Comparison of ENCODE assay signal across 1 cellular context in the genomic region with DNA sequence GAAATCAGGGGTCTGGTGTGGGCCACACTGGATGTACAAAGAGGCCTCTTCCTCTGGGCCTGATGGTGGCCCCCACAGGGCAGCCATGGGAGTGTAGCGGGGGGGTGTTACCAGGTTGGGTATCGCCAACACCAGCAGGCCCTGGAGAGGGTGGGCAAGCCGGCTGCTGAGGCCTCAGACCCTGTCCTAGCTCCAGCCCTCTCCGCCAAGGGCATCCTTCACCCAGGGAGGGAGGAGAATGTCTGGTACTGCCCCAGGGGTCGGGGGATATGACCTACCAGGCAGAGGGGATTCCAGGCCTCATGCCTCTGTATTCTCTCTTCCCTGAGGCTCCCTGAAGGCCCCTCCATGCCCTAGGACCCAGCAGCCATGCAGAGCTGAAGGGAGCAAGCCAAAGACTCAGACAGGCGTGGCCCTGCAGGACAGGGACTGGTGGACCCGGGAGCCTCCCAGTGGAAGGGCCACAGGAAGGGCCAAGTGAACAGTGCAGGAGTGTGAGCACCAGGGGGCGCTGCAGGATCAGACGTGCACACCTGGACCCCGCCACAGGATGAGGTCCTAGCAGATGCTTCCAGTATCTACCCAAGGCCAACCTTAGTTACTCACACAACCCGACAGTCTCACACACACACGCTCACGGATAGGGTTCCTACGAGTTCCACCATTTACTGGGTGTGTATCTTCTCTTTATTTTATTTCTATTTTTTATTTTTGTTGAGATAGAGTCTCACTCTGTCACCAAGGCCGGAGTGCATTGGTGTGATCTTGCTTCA.
TF ChIP-seq lines count a peak whose summit lies in the region.

No MANE protein-coding gene starts in this region.

TF ChIP-seq in HepG2, 621 proteins besides CTCF, POLR2A, EP300 and RAD21 (continued from another document and continues in another):
- TF ChIP-seq ZNF710 (CRISPR knock-in tag; IDR thresholded peaks at IDR 0.05; ENCODE audit: borderline replicate concordance): no peak
- no peak for TF ChIP-seq ZNF251 (CRISPR knock-in tag; IDR thresholded peaks at IDR 0.05)
- no peak for TF ChIP-seq ZNF138 (CRISPR knock-in tag; IDR thresholded peaks at IDR 0.05; ENCODE audit: low read depth)
- TF ChIP-seq ARID3A (IDR thresholded peaks at IDR 0.05; ENCODE audit: low read depth, low read length): no peak
- no peak for TF ChIP-seq SP2 (CRISPR knock-in tag; IDR thresholded peaks at IDR 0.05)
- TF ChIP-seq RARA (CRISPR knock-in tag; IDR thresholded peaks at IDR 0.05): peak; percentile 55; the same call in 1 of the 2 replicates
- no peak for TF ChIP-seq MBNL3 (CRISPR knock-in tag; conservative IDR thresholded peaks at IDR 0.05)
- no peak for TF ChIP-seq POLR2AphosphoS5 (IDR thresholded peaks at IDR 0.05; ENCODE audit: low read depth, low read length)
- no peak for TF ChIP-seq ZNF839 (CRISPR knock-in tag; IDR thresholded peaks at IDR 0.05; ENCODE audit: borderline replicate concordance)
- no peak for TF ChIP-seq AKNA (CRISPR knock-in tag; IDR thresholded peaks at IDR 0.05; ENCODE audit: borderline replicate concordance)
- TF ChIP-seq ZNF777 (CRISPR knock-in tag; IDR thresholded peaks at IDR 0.05): no peak
- peak; percentile 79; the same call in 1 of the 2 replicates for TF ChIP-seq ZNF44 (CRISPR knock-in tag; IDR thresholded peaks at IDR 0.05)
- peak; percentile 100 for TF ChIP-seq STAG1 (CRISPR knock-in tag; IDR thresholded peaks at IDR 0.05)
- 0 out of 2 replicates have a peak, but pooled peaks have one; percentile 38 for TF ChIP-seq CENPBD1 (CRISPR knock-in tag; IDR thresholded peaks at IDR 0.05; ENCODE audit: borderline replicate concordance, low read depth)
- no peak for TF ChIP-seq POLR2G (IDR thresholded peaks at IDR 0.05; ENCODE audit: low read depth, low read length)
- TF ChIP-seq ZNF513 (CRISPR knock-in tag; conservative IDR thresholded peaks at IDR 0.05): no peak; the same call in 1 of the 2 replicates
- TF ChIP-seq MAFG (CRISPR knock-in tag; IDR thresholded peaks at IDR 0.05): no peak
- TF ChIP-seq BCLAF1 (IDR thresholded peaks at IDR 0.05): no peak
- TF ChIP-seq ZNF609 (CRISPR knock-in tag; IDR thresholded peaks at IDR 0.05; ENCODE audit: borderline replicate concordance): 0 out of 2 replicates have a peak, but pooled peaks have one; percentile 42
- no peak for TF ChIP-seq ZNF232 (CRISPR knock-in tag; IDR thresholded peaks at IDR 0.05; ENCODE audit: borderline replicate concordance)
- no peak for TF ChIP-seq EZH2 (conservative IDR thresholded peaks at IDR 0.05; ENCODE audit: low read depth, low read length)
- TF ChIP-seq, protein P1, sequence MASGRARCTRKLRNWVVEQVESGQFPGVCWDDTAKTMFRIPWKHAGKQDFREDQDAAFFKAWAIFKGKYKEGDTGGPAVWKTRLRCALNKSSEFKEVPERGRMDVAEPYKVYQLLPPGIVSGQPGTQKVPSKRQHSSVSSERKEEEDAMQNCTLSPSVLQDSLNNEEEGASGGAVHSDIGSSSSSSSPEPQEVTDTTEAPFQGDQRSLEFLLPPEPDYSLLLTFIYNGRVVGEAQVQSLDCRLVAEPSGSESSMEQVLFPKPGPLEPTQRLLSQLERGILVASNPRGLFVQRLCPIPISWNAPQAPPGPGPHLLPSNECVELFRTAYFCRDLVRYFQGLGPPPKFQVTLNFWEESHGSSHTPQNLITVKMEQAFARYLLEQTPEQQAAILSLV (CRISPR knock-in tag; IDR thresholded peaks at IDR 0.05; ENCODE audit: borderline replicate concordance): peak; percentile 81; the same call in 1 of the 2 replicates
- no peak for TF ChIP-seq ZNF557 (CRISPR knock-in tag; IDR thresholded peaks at IDR 0.05)
- no peak for TF ChIP-seq DR1 (CRISPR knock-in tag; IDR thresholded peaks at IDR 0.05)
- TF ChIP-seq MAX (IDR thresholded peaks at IDR 0.05): peak; percentile 58; the same call in 1 of the 2 replicates
- TF ChIP-seq GZF1 (CRISPR knock-in tag; IDR thresholded peaks at IDR 0.05): peak; percentile 59; the same call in 1 of the 2 replicates
- TF ChIP-seq ZFP62 (CRISPR knock-in tag; IDR thresholded peaks at IDR 0.05): no peak
- TF ChIP-seq ZNF547 (CRISPR knock-in tag; IDR thresholded peaks at IDR 0.05): peak; percentile 83
- peak; percentile 89; the same call in 1 of the 2 replicates for TF ChIP-seq ZNF598 (CRISPR knock-in tag; IDR thresholded peaks at IDR 0.05; ENCODE audit: borderline replicate concordance)
- TF ChIP-seq ISX (CRISPR knock-in tag; conservative IDR thresholded peaks at IDR 0.05): no peak
- no peak for TF ChIP-seq ASH2L (IDR thresholded peaks at IDR 0.05; ENCODE audit: insufficient read length, low read depth, low read length)
- TF ChIP-seq ZNF335 (CRISPR knock-in tag; IDR thresholded peaks at IDR 0.05): peak; percentile 56; the same call in 1 of the 2 replicates
- TF ChIP-seq ZNF460 (CRISPR knock-in tag; IDR thresholded peaks at IDR 0.05; ENCODE audit: borderline replicate concordance): no peak
- peak; percentile 53; the same call in 1 of the 2 replicates for TF ChIP-seq ARNT2 (CRISPR knock-in tag; IDR thresholded peaks at IDR 0.05; ENCODE audit: low read depth)
- peak; percentile 75 for TF ChIP-seq ZNF883 (CRISPR knock-in tag; IDR thresholded peaks at IDR 0.05; ENCODE audit: not compliant biosample characterization)
- TF ChIP-seq MED8 (CRISPR knock-in tag; IDR thresholded peaks at IDR 0.05; ENCODE audit: insufficient replicate concordance): no peak
